In the genomic region with DNA sequence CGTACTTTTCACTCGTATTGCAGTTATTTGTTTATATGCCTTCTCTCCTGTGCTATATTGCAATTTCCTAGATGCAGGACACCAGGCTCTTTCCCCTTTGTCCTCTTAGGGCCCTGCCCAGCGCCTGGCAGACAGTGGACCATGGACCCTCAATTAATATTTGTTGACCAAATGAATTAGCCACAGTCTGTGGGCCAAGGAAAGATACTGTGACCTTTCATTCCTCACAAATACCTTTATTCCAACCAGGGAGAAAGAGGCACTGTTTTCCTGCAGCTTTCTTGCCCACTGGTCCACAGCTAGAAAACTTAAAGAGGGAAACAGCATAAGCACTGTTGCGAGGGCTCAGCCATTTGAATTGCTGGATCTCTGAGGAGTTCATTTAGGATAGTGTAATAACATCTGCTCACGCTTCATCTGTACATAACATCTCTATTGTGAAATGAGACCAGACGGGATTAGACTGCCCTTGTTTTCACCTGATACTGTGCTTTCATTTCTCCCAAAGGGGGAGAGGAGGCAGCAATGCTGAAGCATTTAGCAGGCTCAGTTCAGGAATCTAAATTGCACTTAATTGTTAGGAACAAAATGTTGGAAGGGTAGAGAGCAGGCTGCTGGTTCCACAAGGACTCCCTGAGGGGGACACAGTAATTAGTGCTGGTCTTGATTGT, we compare ENCODE assay signal across 9 cellular contexts. TPM values are rescaled to one million over a fixed set of nuclear protein-coding genes. Genes with fewer than 3 reads are reported as not detected.
DNase-seq lines count a peak whose midpoint lies in the region; ATAC-seq and TF ChIP-seq lines count a peak whose summit lies in the region.
"Had no signal": no experiment of that assay in that cellular context is flagged by ENCODE, and none has a peak within 500 bp of the region (broad histone marks: within the 10 kb centered on the region; RNA-seq: fewer than 3 reads in every experiment).

No MANE protein-coding gene starts in this region.

- H3K4me3 ChIP-seq in suprapubic skin = no peak overlapping the region

- no peak for TF ChIP-seq POLR2A in suprapubic skin (IDR thresholded peaks at IDR 0.05)

- H3K9me3 ChIP-seq in suprapubic skin = no peaks in the 10 kb centered on the region

- no peaks in the 10 kb centered on the region for H3K36me3 ChIP-seq in suprapubic skin

- TF ChIP-seq CTCF in suprapubic skin (IDR thresholded peaks at IDR 0.05) = no peak

- DNase-seq in MV-4-11 (lab: John Stamatoyannopoulos, UW) (peak; percentile 72), amniotic epithelial cell (ENCODE audit: low read depth) (peak; percentile 84), left lobe of liver (ENCODE audit: low spot score) (no peak), superior temporal gyrus (ENCODE audit: extremely low spot score) (peak; percentile 31), DMS153 treated with DMSO at 0.1 percent for 48 hours (lab: John Stamatoyannopoulos, UW; ENCODE audit: unreplicated experiment) (no peak), suprapubic skin (ENCODE audit: low spot score in 2 of 2) (no peak)
- DNase-seq: activated gamma-delta T cell had no signal

- no peak for TF ChIP-seq EP300 in suprapubic skin (IDR thresholded peaks at IDR 0.05)

- H3K27me3 ChIP-seq in suprapubic skin = peaks cover 8% of the 10 kb centered on the region

- H3K27ac ChIP-seq in suprapubic skin = no peak overlapping the region
- H3K27ac ChIP-seq: VCaP had no signal

- peak; percentile 25 for ATAC-seq in left lobe of liver
- ATAC-seq in HG02588 (IDR thresholded peaks at IDR 0.05; ENCODE audit: unreplicated experiment) = no peak

- WGBS in suprapubic skin = 69% methylated on average over 6 of the region's 6 CpGs

- peaks cover 39% of the 10 kb centered on the region for H3K4me1 ChIP-seq in suprapubic skin

RNA-seq across cellular contexts. Expression of a gene that starts 46.7 kb away (rescaled TPM):
- 47.2 TPM for total RNA-seq in left lobe of liver
- total RNA-seq in suprapubic skin = 10 to 100 TPM; 14.3 to 53.0 (median 31.9) TPM

Comparison
In these comparisons a context has a peak if more than half of its experiments do, and no peak if none do; other contexts are left out.
1. DNase-seq: peak in MV-4-11 (single experiment), amniotic epithelial cell (single experiment) and superior temporal gyrus (single experiment); none in left lobe of liver (single experiment), DMS153 treated with DMSO at 0.1 percent for 48 hours (single experiment) and suprapubic skin (0 of 2).